ENCODE assay signal across 8 cellular contexts in the genomic region with DNA sequence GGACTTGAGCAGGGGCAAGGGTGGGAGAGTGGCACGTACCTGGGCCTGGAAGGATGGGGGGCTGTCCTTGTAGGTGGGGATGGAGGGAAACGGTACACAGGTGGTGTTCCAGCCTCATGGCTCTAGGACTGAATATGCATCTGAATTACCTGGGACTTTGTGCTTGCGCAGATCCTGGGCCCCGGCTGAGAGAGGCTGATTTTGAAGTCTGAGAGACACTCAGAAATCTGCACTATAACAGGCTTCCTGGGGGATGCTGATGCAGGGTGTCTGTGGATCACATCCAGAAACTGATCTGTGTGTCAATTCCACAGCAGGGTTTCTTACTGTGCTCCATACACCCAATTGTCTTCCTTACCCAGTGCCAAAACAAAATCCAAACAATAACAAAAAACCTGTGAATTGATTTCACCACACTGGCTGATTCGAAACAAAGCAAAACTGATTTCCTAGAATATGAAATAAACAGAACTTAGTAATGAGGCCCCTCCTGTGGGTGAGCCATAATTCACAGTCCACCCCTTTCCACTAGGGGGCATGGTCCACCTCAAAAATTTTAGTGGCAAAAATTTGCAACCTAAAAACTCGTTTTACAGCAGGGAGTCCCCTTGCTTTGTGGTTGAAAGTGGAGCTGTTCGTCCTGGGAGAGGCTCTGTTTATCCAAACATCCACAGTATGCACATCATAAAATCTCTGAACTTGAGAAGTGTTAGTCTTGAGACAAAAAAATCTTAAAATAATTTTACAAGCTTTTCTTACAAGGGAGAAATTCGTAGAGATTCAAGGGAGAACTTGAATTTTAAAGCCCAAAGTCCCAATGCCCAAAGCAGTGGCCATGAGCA. TPM values are rescaled to one million over a fixed set of nuclear protein-coding genes. Genes with fewer than 3 reads are reported as not detected.
DNase-seq lines count a peak whose midpoint lies in the region; ATAC-seq and TF ChIP-seq lines count a peak whose summit lies in the region.

No MANE protein-coding gene starts in this region.

- H3K27ac ChIP-seq in CD4-positive, CD25-positive, alpha-beta regulatory T cell (ENCODE audit: insufficient read depth, low read length, poor library complexity, severe bottlenecking) = no peak overlapping the region

- DNase-seq in CD4-positive, CD25-positive, alpha-beta regulatory T cell = peak; percentile 39 to 76 (median 72)
- DNase-seq in HFF-Myc (ENCODE audit: extremely low read depth, low read depth) (peak; percentile 47), T-helper 22 cell (ENCODE audit: low read depth) (peak; percentile 11), astrocyte of the spinal cord (ENCODE audit: low read depth, low spot score) (peak; percentile 65), iPS DF 4.7 (ENCODE audit: extremely low read depth, low spot score) (peak; percentile 44)
- peak; percentile 24 to 44 for DNase-seq in stimulated activated CD4-positive, alpha-beta T cell treated with anti-CD3 and anti-CD28 coated beads, Interleukin-15, amount 100 ng/mL, for 48 hours (ENCODE audit: low read depth in 2 of 2)

- TF ChIP-seq CTCF in HFF-Myc (IDR thresholded peaks at IDR 0.05; ENCODE audit: low read depth, low read length, missing control alignments) (peak; percentile 82), astrocyte of the spinal cord (IDR thresholded peaks at IDR 0.05; ENCODE audit: low read depth, low read length) (peak; percentile 78)

- in situ Hi-C loops in astrocyte of the spinal cord (cut with HindIII; ENCODE audit: low sequenced_read_pairs) = no loop called here

- H3K9me3 Mint-ChIP-seq in CD4-positive, CD25-positive, alpha-beta regulatory T cell = peaks cover 0 to 2% (median 0%) of the 10 kb centered on the region in 7 donors

- no peaks in the 10 kb centered on the region for H3K27me3 ChIP-seq in CD4-positive, CD25-positive, alpha-beta regulatory T cell (ENCODE audit: control insufficient read depth, insufficient read depth, low read length)

- H3K36me3 Mint-ChIP-seq in CD4-positive, CD25-positive, alpha-beta regulatory T cell = no peaks in the 10 kb centered on the region

- peak overlapping the region; percentile 56 to 78 (median 77) for H3K27ac Mint-ChIP-seq in CD4-positive, CD25-positive, alpha-beta regulatory T cell

- no peaks in the 10 kb centered on the region for H3K9me3 ChIP-seq in CD4-positive, CD25-positive, alpha-beta regulatory T cell (ENCODE audit: control insufficient read depth in 2 of 2, low read length in 2 of 2)

- H3K4me1 Mint-ChIP-seq in CD4-positive, CD25-positive, alpha-beta regulatory T cell = peaks cover 6 to 11% (median 9%) of the 10 kb centered on the region in 4 donors

- H3K27me3 Mint-ChIP-seq in CD4-positive, CD25-positive, alpha-beta regulatory T cell = peaks cover 8% of the 10 kb centered on the region

- peak; percentile 66 to 69 for ATAC-seq in CD4-positive, CD25-positive, alpha-beta regulatory T cell (ENCODE audit: low read depth in 2 of 2)
- no peak for ATAC-seq in GM19035 (IDR thresholded peaks at IDR 0.05; ENCODE audit: unreplicated experiment)
- ATAC-seq in HG02678 (IDR thresholded peaks at IDR 0.05; ENCODE audit: unreplicated experiment) = no peak

- H3K4me3 ChIP-seq in CD4-positive, CD25-positive, alpha-beta regulatory T cell (ENCODE audit: low read depth, low read length) = no peak overlapping the region
- H3K4me3 ChIP-seq in HFF-Myc (replicated peaks; ENCODE audit: low read depth, low read length) (no peak overlapping the region), astrocyte of the spinal cord (ENCODE audit: low read depth, low read length) (no peak overlapping the region)

- no peak overlapping the region for H3K4me3 Mint-ChIP-seq in CD4-positive, CD25-positive, alpha-beta regulatory T cell

- H3K36me3 ChIP-seq in CD4-positive, CD25-positive, alpha-beta regulatory T cell (ENCODE audit: control insufficient read depth, insufficient read depth, low read length) = no peaks in the 10 kb centered on the region

- H3K4me1 ChIP-seq in CD4-positive, CD25-positive, alpha-beta regulatory T cell (ENCODE audit: control insufficient read depth, insufficient read depth, low read length, poor library complexity, severe bottlenecking) = peaks cover 5% of the 10 kb centered on the region

RNA-seq across cellular contexts. Expression of gene PLEKHA1, which starts 32.0 kb away (rescaled TPM):
- 35.9 TPM for total RNA-seq in CD4-positive, CD25-positive, alpha-beta regulatory T cell
- 100 to 1,000 TPM in 2 of 4 donors, 10 to 100 TPM in 2; 77.4 to 112 (median 95.5) TPM for polyA plus RNA-seq in CD4-positive, CD25-positive, alpha-beta regulatory T cell

Comparison
In these comparisons a context has a peak if more than half of its experiments do, and no peak if none do; other contexts are left out.
1. ATAC-seq: peak in CD4-positive, CD25-positive, alpha-beta regulatory T cell (2 of 2); none in GM19035 (single experiment) and HG02678 (single experiment).
2. DNase-seq: peak in every context shown above with its lines; median percentile 72 in CD4-positive, CD25-positive, alpha-beta regulatory T cell; 65 in astrocyte of the spinal cord; 47 in HFF-Myc; 44 in iPS DF 4.7; 34 in stimulated activated CD4-positive, alpha-beta T cell treated with anti-CD3 and anti-CD28 coated beads, Interleukin-15, amount 100 ng/mL, for 48 hours; 11 in T-helper 22 cell.